ENCODE assay signal across 8 cellular contexts in genomic region chr20:50575869-50576720, GRCh38.
DNase-seq lines count a peak whose midpoint lies in the region; ATAC-seq and TF ChIP-seq lines count a peak whose summit lies in the region.

No MANE protein-coding gene starts in this region.

- no peak overlapping the region for H3K4me3 ChIP-seq in CD4-positive, alpha-beta memory T cell (ENCODE audit: low read length in 2 of 2)
- H3K4me3 ChIP-seq in RWPE2 (ENCODE audit: severe bottlenecking), result no peak overlapping the region
- H3K4me3 ChIP-seq in foreskin fibroblast (ENCODE audit: low read depth in 1 of 2, low read length in 2 of 2), result no peak overlapping the region

- peaks cover 12 to 45% (median 29%) of the 10 kb centered on the region in 4 donors for H3K4me1 Mint-ChIP-seq in CD4-positive, alpha-beta memory T cell
- H3K4me1 Mint-ChIP-seq in osteocyte (ENCODE audit: unreplicated experiment) (peaks cover 13% of the 10 kb centered on the region), type B pancreatic cell (ENCODE audit: unreplicated experiment) (peaks cover 16% of the 10 kb centered on the region)

- CTCF ChIA-PET in CD4-positive, alpha-beta memory T cell (lab: Charles Lee; ENCODE audit: partially characterized antibody), result interaction anchor here (0.8 to 16.4 kb wide), 22 partner anchors 9 to 456 kb away, joined by 3 to 244 read pairs (median 7); no protein-coding TSS in a partner anchor

- H3K9me3 Mint-ChIP-seq in CD4-positive, alpha-beta memory T cell, result no peaks in the 10 kb centered on the region
- no peaks in the 10 kb centered on the region for H3K9me3 Mint-ChIP-seq in osteocyte (ENCODE audit: unreplicated experiment)
- H3K9me3 Mint-ChIP-seq in type B pancreatic cell, result no peaks in the 10 kb centered on the region

- H3K9me3 ChIP-seq in CD4-positive, alpha-beta memory T cell (ENCODE audit: control insufficient read depth in 1 of 2, low read length in 2 of 2), result no peaks in the 10 kb centered on the region
- H3K9me3 ChIP-seq in RWPE2 (ENCODE audit: severe bottlenecking), result no peaks in the 10 kb centered on the region

- peaks cover 10% of the 10 kb centered on the region for H3K4me1 ChIP-seq in CD4-positive, alpha-beta memory T cell (ENCODE audit: insufficient read depth, low read length)
- H3K4me1 ChIP-seq in RWPE2 (ENCODE audit: insufficient read depth, poor library complexity, severe bottlenecking), result no peaks in the 10 kb centered on the region

- ATAC-seq in HG02623 (IDR thresholded peaks at IDR 0.05; ENCODE audit: unreplicated experiment), result peak; percentile 47
- ATAC-seq in RWPE2 (ENCODE audit: low read depth), result peak; percentile 85
- ATAC-seq in HG03571 (IDR thresholded peaks at IDR 0.05; ENCODE audit: unreplicated experiment), result no peak

- no peaks in the 10 kb centered on the region for H3K27me3 Mint-ChIP-seq in CD4-positive, alpha-beta memory T cell
- H3K27me3 Mint-ChIP-seq in osteocyte (ENCODE audit: unreplicated experiment), result no peaks in the 10 kb centered on the region
- no peaks in the 10 kb centered on the region for H3K27me3 Mint-ChIP-seq in type B pancreatic cell

- no peak overlapping the region for H3K27ac ChIP-seq in CD4-positive, alpha-beta memory T cell (ENCODE audit: low read depth, low read length)
- H3K27ac ChIP-seq in RWPE2 (ENCODE audit: poor library complexity, severe bottlenecking), result no peak overlapping the region

- intact Hi-C loops in CD4-positive, alpha-beta memory T cell (cut with micrococcal nuclease), result loop anchor here (1.0 kb wide), 3 partner anchors 72 to 390 kb away; no protein-coding TSS in a partner anchor

- no peak overlapping the region for H3K4me3 Mint-ChIP-seq in CD4-positive, alpha-beta memory T cell
- H3K4me3 Mint-ChIP-seq in osteocyte (ENCODE audit: unreplicated experiment) (no peak overlapping the region), type B pancreatic cell (no peak overlapping the region)

- H3K27me3 ChIP-seq in CD4-positive, alpha-beta memory T cell (ENCODE audit: insufficient read depth, low read length), result no peaks in the 10 kb centered on the region
- H3K27me3 ChIP-seq in RWPE2 (ENCODE audit: insufficient read depth, poor library complexity, severe bottlenecking), result no peaks in the 10 kb centered on the region

- peaks cover 66% of the 10 kb centered on the region for H3K36me3 ChIP-seq in CD4-positive, alpha-beta memory T cell (ENCODE audit: insufficient read depth, low read length)
- peaks cover 99% of the 10 kb centered on the region for H3K36me3 ChIP-seq in RWPE2 (ENCODE audit: low read depth)

- TF ChIP-seq CTCF in RWPE2 (IDR thresholded peaks at IDR 0.05; ENCODE audit: poor library complexity, severe bottlenecking) (peak; percentile 99), foreskin fibroblast (IDR thresholded peaks at IDR 0.05; ENCODE audit: low read depth, low read length) (peak; percentile 85), osteocyte (IDR thresholded peaks at IDR 0.05) (peak; percentile 81), type B pancreatic cell (conservative IDR thresholded peaks at IDR 0.05) (peak; percentile 75)

- peak overlapping the region in 4 of 7 donors; percentile 47 to 88 (median 82) for H3K27ac Mint-ChIP-seq in CD4-positive, alpha-beta memory T cell
- H3K27ac Mint-ChIP-seq in osteocyte (ENCODE audit: unreplicated experiment), result no peak overlapping the region
- H3K27ac Mint-ChIP-seq in type B pancreatic cell, result peak overlapping the region; percentile 13

- POLR2A ChIA-PET in CD4-positive, alpha-beta memory T cell (lab: Charles Lee; ENCODE audit: partially characterized antibody), result interaction anchor here (1.0 to 1.2 kb wide), 2 partner anchors 70 to 72 kb away, joined by 4 to 6 read pairs; no protein-coding TSS in a partner anchor

- H3K36me3 Mint-ChIP-seq in CD4-positive, alpha-beta memory T cell, result peaks cover 56 to 88% of the 10 kb centered on the region in 2 donors
- H3K36me3 Mint-ChIP-seq in osteocyte (ENCODE audit: unreplicated experiment) (peaks cover 38% of the 10 kb centered on the region), type B pancreatic cell (peaks cover 30% of the 10 kb centered on the region)

- peak; percentile 48 to 59 (median 57) for DNase-seq in CD4-positive, alpha-beta memory T cell
- DNase-seq in RWPE2 (ENCODE audit: low spot score) (peak; percentile 88), foreskin fibroblast (peak; percentile 47 to 83), osteocyte (ENCODE audit: extremely low spot score, unreplicated experiment) (no peak), type B pancreatic cell (ENCODE audit: extremely low spot score, unreplicated experiment) (no peak)
- peak; percentile 43 for DNase-seq in activated effector memory CD4-positive, alpha-beta T cell treated with Interleukin-2 at 50 U/mL for 16 hours

Comparison
In these comparisons a context has a peak if more than half of its experiments do, and no peak if none do; other contexts are left out.
1. DNase-seq: peak in CD4-positive, alpha-beta memory T cell (5 of 5), RWPE2 (single experiment), activated effector memory CD4-positive, alpha-beta T cell treated with Interleukin-2 at 50 U/mL for 16 hours (single experiment) and foreskin fibroblast (2 of 2); none in osteocyte (single experiment) and type B pancreatic cell (single experiment).
2. Peak in every context shown above with its lines, with median percentiles within 50 percentile points of each other: CTCF ChIP-seq.